In the genomic region with DNA sequence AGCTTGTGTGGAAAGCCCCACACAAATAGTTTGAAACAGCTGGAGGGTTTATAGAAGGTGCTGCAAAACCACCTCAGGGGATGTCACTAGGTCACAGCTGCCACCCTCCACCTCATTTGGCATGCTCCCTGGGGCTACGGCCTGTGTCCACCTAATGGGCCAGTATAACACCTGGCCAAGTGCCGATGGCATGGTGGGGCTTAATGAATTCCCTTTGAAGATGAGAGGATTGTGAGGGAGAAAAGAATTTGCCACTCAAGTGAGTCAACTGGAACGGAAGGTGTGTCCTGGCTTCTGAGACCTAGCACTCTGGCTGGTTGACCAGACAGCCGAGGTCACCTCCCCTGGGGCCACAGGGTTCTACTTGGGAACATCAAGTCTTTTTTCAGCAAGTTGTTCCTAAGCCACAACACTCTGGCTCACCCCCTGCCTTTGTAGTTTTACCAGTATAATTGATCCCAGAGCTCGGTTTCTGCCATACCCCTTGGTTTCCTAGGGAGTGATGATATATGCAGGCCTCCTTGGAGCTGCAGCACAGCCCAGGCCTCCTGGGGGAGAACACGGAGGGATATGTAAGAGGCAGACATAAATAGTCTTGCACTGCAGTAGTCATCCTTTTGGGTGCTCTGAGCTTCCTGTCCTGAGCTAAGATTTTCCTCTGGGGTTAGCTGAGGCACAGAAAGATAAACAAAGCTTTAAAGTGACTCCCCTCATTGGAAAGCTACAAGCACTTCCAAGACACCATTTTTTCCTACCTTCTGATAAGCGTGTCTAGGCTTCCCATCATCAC, we compare ENCODE assay signal across 11 cellular contexts.
DNase-seq lines count a peak whose midpoint lies in the region; ATAC-seq, FAIRE-seq and TF ChIP-seq lines count a peak whose summit lies in the region.
"Had no signal": no experiment of that assay in that cellular context is flagged by ENCODE, and none has a peak within 500 bp of the region (broad histone marks: within the 10 kb centered on the region; RNA-seq: fewer than 3 reads in every experiment).

No MANE protein-coding gene starts in this region.

- no peaks in the 10 kb centered on the region for H3K79me2 ChIP-seq in DND-41 (ENCODE audit: insufficient read depth, low read length)
- no peaks in the 10 kb centered on the region for H3K79me2 ChIP-seq in astrocyte (ENCODE audit: insufficient read depth, low read length)

- H3K27me3 ChIP-seq in DND-41 (ENCODE audit: insufficient read depth, low read length, poor library complexity) (no peaks in the 10 kb centered on the region), astrocyte (ENCODE audit: insufficient read depth, low read length) (no peaks in the 10 kb centered on the region), psoas muscle (ENCODE audit: insufficient read depth in 3 of 3, low read length in 2 of 3) (no peaks in the 10 kb centered on the region)

- DNase-seq in DND-41, result no peak
- peak; percentile 35 for DNase-seq in NCI-H69 (lab: John Stamatoyannopoulos, UW)
- no peak for DNase-seq in astrocyte (ENCODE audit: low read depth)
- DNase-seq in psoas muscle, result peak; percentile 78 to 92
- no peak for DNase-seq in hypothalamus (lab: John Stamatoyannopoulos, UW)
- no peak for DNase-seq in GM10248 (ENCODE audit: extremely low spot score)
- DNase-seq in activated effector memory CD4-positive, alpha-beta T cell treated with anti-CD3 and anti-CD28 coated beads, Interleukin-2, amount 50 U/mL, for 16 hours, result no peak
- DNase-seq: hippocampal formation had no signal

- peaks cover 2% of the 10 kb centered on the region for H3K36me3 Mint-ChIP-seq in astrocyte (ENCODE audit: low read depth, unreplicated experiment)

- ATAC-seq in DND-41 (ENCODE audit: insufficient read depth, low read depth) (no peak), psoas muscle (peak; percentile 85 to 94 (median 93)), HG02763 (IDR thresholded peaks at IDR 0.05; ENCODE audit: unreplicated experiment) (no peak)

- POLR2A ChIA-PET in GM10248 (lab: Yijun Ruan, JAX), result no interaction called here

- H2AFZ ChIP-seq in DND-41 (ENCODE audit: low read depth, low read length) (peak overlapping the region; percentile 49), astrocyte (ENCODE audit: low read depth, low read length) (no peak overlapping the region)

- CTCF ChIA-PET in GM10248 (lab: Yijun Ruan, JAX), result interaction anchor here (0.8 to 1.0 kb wide), 3 partner anchors 7 to 72 kb away, joined by 3 read pairs; no protein-coding TSS in a partner anchor

- H3K36me3 ChIP-seq in DND-41 (ENCODE audit: insufficient read depth, low read length) (no peaks in the 10 kb centered on the region), astrocyte (ENCODE audit: insufficient read depth, low read length) (no peaks in the 10 kb centered on the region), psoas muscle (ENCODE audit: insufficient read depth in 1 of 2, low read depth in 1 of 2) (no peaks in the 10 kb centered on the region)

- H3K27ac ChIP-seq in DND-41 (ENCODE audit: low read length), result peak overlapping the region; percentile 81
- H3K27ac ChIP-seq in astrocyte (ENCODE audit: low read depth, low read length), result no peak overlapping the region
- peak overlapping the region; percentile 28 for H3K27ac ChIP-seq in psoas muscle
- H3K27ac ChIP-seq: RWPE1 had no signal

- no peak overlapping the region for H3K4me3 Mint-ChIP-seq in astrocyte (ENCODE audit: unreplicated experiment)

- H4K20me1 ChIP-seq in DND-41 (ENCODE audit: insufficient read depth, low read length) (no peaks in the 10 kb centered on the region), astrocyte (ENCODE audit: insufficient read depth, low read length) (no peaks in the 10 kb centered on the region)

- TF ChIP-seq CTCF in DND-41 (IDR thresholded peaks at IDR 0.05; ENCODE audit: borderline replicate concordance, extremely low read depth, low read length, poor library complexity, severe bottlenecking), result no peak
- TF ChIP-seq CTCF in astrocyte (IDR thresholded peaks at IDR 0.05; ENCODE audit: insufficient read depth, low read depth, low read length), result no peak
- TF ChIP-seq CTCF in psoas muscle (IDR thresholded peaks at IDR 0.05), result no peak
- no peak for TF ChIP-seq CTCF in GM10248 (IDR thresholded peaks at IDR 0.05; ENCODE audit: control extremely low read depth, extremely low read depth, low read depth, missing control alignments)

- no peaks in the 10 kb centered on the region for H3K9me3 ChIP-seq in DND-41 (ENCODE audit: insufficient read depth, low read length, severe bottlenecking)
- H3K9me3 ChIP-seq in astrocyte (ENCODE audit: insufficient read depth, low read depth, low read length), result no peaks in the 10 kb centered on the region
- H3K9me3 ChIP-seq in psoas muscle, result no peaks in the 10 kb centered on the region

- H3K9me3 Mint-ChIP-seq in astrocyte (ENCODE audit: unreplicated experiment), result no peaks in the 10 kb centered on the region

- peak overlapping the region in 1 of 2 experiments; percentile 30; a peak in 2 of 4 replicates for H3K4me3 ChIP-seq in DND-41 (ENCODE audit: low read depth in 1 of 2, low read length in 2 of 2)
- no peak overlapping the region for H3K4me3 ChIP-seq in astrocyte (ENCODE audit: insufficient read depth, low read depth, low read length)
- H3K4me3 ChIP-seq in psoas muscle, result no peak overlapping the region

- H3K9ac ChIP-seq in DND-41 (ENCODE audit: low read depth, low read length) (peak overlapping the region; percentile 38), astrocyte (ENCODE audit: low read length) (no peak overlapping the region)

- no peak overlapping the region for H3K27ac Mint-ChIP-seq in astrocyte (ENCODE audit: unreplicated experiment)

- peak overlapping the region; percentile 54 for H3K4me2 ChIP-seq in DND-41 (ENCODE audit: insufficient read depth, low read length)
- peak overlapping the region; percentile 29 for H3K4me2 ChIP-seq in astrocyte (ENCODE audit: low read length)

- no peaks in the 10 kb centered on the region for H3K27me3 Mint-ChIP-seq in astrocyte (ENCODE audit: low read depth, unreplicated experiment)

- no peaks in the 10 kb centered on the region for H3K4me1 Mint-ChIP-seq in astrocyte (ENCODE audit: low read depth, unreplicated experiment)

- intact Hi-C loops in psoas muscle (cut with DNase I), result no loop called here

- 25 to 29% (median 28%) methylated on average over 7 of the region's 7 CpGs for WGBS in psoas muscle, 3 donors

- FAIRE-seq in astrocyte (lab: Jason Lieb, UNC), result no peak
- FAIRE-seq: colon had no signal

- H3K4me1 ChIP-seq in DND-41 (ENCODE audit: insufficient read depth, low read length) (peaks cover 62% of the 10 kb centered on the region), astrocyte (ENCODE audit: insufficient read depth, low read length) (peaks cover 6% of the 10 kb centered on the region), psoas muscle (peaks cover 12% of the 10 kb centered on the region)

Comparison
In these comparisons a context has a peak if more than half of its experiments do, and no peak if none do; other contexts are left out.
1. ATAC-seq: peak in psoas muscle (4 of 4); none in DND-41 (single experiment) and HG02763 (single experiment).
2. DNase-seq: peak in NCI-H69 (single experiment) and psoas muscle (2 of 2); none in DND-41 (single experiment), astrocyte (single experiment), hypothalamus (0 of 51), GM10248 (single experiment) and activated effector memory CD4-positive, alpha-beta T cell treated with anti-CD3 and anti-CD28 coated beads, Interleukin-2, amount 50 U/mL, for 16 hours (single experiment).